Comparison of ENCODE assay signal across 13 cellular contexts in the genomic region with DNA sequence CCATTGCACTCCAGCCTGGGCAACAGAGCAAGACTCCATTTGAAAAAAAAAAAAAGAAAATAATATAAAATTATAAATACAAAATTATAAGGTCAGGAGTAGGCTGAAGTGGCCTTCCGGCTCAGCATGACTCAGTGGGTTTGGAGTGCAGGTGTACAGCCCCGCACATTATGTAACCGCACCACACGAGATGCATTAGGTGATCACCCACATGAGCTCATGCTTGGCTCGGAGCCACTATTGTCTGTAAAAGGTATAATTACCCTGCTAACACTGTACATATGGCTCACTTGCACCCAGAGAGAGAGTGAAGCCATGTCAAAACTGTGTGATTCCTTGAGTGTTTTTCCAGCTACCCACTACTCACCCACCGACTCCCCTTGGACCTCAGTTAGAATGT.
"Had no signal": no experiment of that assay in that cellular context is flagged by ENCODE, and none has a peak within 500 bp of the region (broad histone marks: within the 10 kb centered on the region; RNA-seq: fewer than 3 reads in every experiment).

No MANE protein-coding gene starts in this region.

- DNase-seq: activated CD4-positive, alpha-beta T cell treated with anti-CD3 and anti-CD28 coated beads for 36 hours; activated CD4-positive, alpha-beta T cell treated with anti-CD3 and anti-CD28 coated beads, Interleukin-2, amount 50 U/mL, for 48 hours; activated gamma-delta T cell treated with Interleukin-2 at 50 U/mL for 16 hours; activated T-cell treated with anti-CD3 and anti-CD28 coated beads for 4 hours; adrenal gland; effector memory CD8-positive, alpha-beta T cell; hypothalamus; islet precursor cell; midbrain; spleen; stimulated activated CD4-positive, alpha-beta T cell treated with anti-CD3 and anti-CD28 coated beads, Interleukin-4, amount 100 ng/mL, for 4 hours; upper lobe of left lung had no signal

- H3K27ac ChIP-seq: adrenal gland, spleen, thoracic aorta, upper lobe of left lung had no signal
